Comparison of ENCODE assay signal across 9 cellular contexts in the genomic region with DNA sequence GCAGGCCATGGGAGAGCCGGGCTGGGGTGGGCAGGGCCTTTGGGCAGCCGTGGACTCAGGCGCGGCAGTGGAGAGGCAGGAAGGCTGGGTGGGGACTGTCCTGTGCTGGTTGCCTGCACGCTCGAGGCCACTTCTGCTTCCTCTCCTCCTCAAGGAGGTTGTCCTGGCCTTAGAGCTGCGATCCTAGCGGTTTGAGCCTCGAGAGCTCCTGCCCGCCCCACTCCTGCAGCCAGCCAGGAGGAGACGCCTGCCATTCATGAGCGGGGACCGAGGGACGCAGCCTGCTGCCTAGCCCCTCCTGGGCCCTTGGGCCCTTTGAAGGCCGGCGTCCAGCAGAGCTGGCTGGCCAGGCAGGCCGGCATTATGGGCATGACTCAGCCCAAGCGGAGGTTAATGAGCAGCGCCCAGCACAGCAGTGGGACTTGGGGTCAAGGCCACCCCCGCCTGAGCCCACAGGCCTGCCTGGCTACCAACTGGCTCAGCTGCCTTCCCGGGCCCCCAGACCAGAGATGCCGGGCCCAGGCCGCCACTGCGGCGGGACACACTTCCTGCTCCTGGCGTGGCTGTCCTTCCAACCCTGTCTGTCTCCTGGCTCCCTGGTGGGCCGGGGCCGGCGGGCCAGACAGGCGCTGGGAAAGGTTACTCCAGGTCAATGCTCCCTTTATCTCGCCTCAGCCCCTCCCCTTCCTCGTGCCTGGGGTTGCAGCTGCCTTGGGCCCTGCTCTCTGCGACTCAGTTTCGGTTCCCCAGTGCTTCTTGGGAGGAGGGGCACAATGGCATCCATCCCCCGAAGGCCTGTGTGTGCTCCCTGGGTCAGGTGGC. TPM values are rescaled to one million over a fixed set of nuclear protein-coding genes. Genes with fewer than 3 reads are reported as not detected.
DNase-seq lines count a peak whose midpoint lies in the region; ATAC-seq and TF ChIP-seq lines count a peak whose summit lies in the region.
"Had no signal": no experiment of that assay in that cellular context is flagged by ENCODE, and none has a peak within 500 bp of the region (broad histone marks: within the 10 kb centered on the region; RNA-seq: fewer than 3 reads in every experiment).

No MANE protein-coding gene starts in this region.

- H3K27ac Mint-ChIP-seq in CD4-positive, CD25-positive, alpha-beta regulatory T cell, result no peak overlapping the region

- peak overlapping the region; percentile 91 for H3K4me2 ChIP-seq in PC-9

- POLR2A ChIA-PET in PC-9 (lab: Charles Lee; ENCODE audit: unreplicated experiment), result no interaction called here

- peaks cover 46% of the 10 kb centered on the region for H3K4me1 ChIP-seq in CD4-positive, CD25-positive, alpha-beta regulatory T cell (ENCODE audit: control insufficient read depth, insufficient read depth, low read length, poor library complexity, severe bottlenecking)
- H3K4me1 ChIP-seq in PC-9 (replicated peaks; ENCODE audit: insufficient read depth) (peaks cover 50% of the 10 kb centered on the region), iPS-18a (ENCODE audit: control insufficient read depth, low read depth, low read length) (peaks cover 15% of the 10 kb centered on the region)

- no peaks in the 10 kb centered on the region; the same call in none of the 2 replicates for H4K20me1 ChIP-seq in PC-9 (ENCODE audit: insufficient read depth)

- H3K36me3 ChIP-seq in CD4-positive, CD25-positive, alpha-beta regulatory T cell (ENCODE audit: control insufficient read depth, insufficient read depth, low read length), result no peaks in the 10 kb centered on the region
- H3K36me3 ChIP-seq in PC-9 (ENCODE audit: low read depth) (peaks cover 15% of the 10 kb centered on the region), iPS-18a (ENCODE audit: control insufficient read depth, low read depth, low read length) (no peaks in the 10 kb centered on the region)

- H2AFZ ChIP-seq in PC-9, result no peak overlapping the region; the same call in 1 of the 2 replicates

- H3K36me3 Mint-ChIP-seq in CD4-positive, CD25-positive, alpha-beta regulatory T cell, result peaks cover 9% of the 10 kb centered on the region

- H3K4me3 Mint-ChIP-seq in CD4-positive, CD25-positive, alpha-beta regulatory T cell, result peak overlapping the region; percentile 70 to 91 (median 78)

- peak in 2 of 3 donors; percentile 7 to 72 for DNase-seq in CD4-positive, CD25-positive, alpha-beta regulatory T cell
- peak; percentile 75 to 85 for DNase-seq in PC-9
- DNase-seq in anterior cingulate cortex (lab: John Stamatoyannopoulos, UW), result peak in 36 of 58 donors; percentile 21 to 84 (median 58)
- DNase-seq in skeletal muscle cell (ENCODE audit: low read depth), result no peak
- no peak for DNase-seq in effector CD8-positive, alpha-beta T cell (lab: John Stamatoyannopoulos, UW)

- no peak for ATAC-seq in CD4-positive, CD25-positive, alpha-beta regulatory T cell (ENCODE audit: low read depth in 2 of 2)
- ATAC-seq in GM18909 (IDR thresholded peaks at IDR 0.05; ENCODE audit: poor library complexity, unreplicated experiment) (peak; percentile 54), HG03135 (IDR thresholded peaks at IDR 0.05; ENCODE audit: unreplicated experiment) (peak; percentile 46)

- no peaks in the 10 kb centered on the region for H3K9me3 ChIP-seq in CD4-positive, CD25-positive, alpha-beta regulatory T cell (ENCODE audit: control insufficient read depth in 2 of 2, low read length in 2 of 2)
- no peaks in the 10 kb centered on the region for H3K9me3 ChIP-seq in PC-9 (ENCODE audit: insufficient read depth, low read depth)
- peaks cover 8% of the 10 kb centered on the region for H3K9me3 ChIP-seq in iPS-18a (ENCODE audit: control insufficient read depth, low read depth, low read length)

- H3K27me3 ChIP-seq in CD4-positive, CD25-positive, alpha-beta regulatory T cell (ENCODE audit: control insufficient read depth, insufficient read depth, low read length), result no peaks in the 10 kb centered on the region
- H3K27me3 ChIP-seq in PC-9 (ENCODE audit: insufficient read depth, low read depth) (no peaks in the 10 kb centered on the region), iPS-18a (ENCODE audit: control insufficient read depth, insufficient read depth, low read length) (no peaks in the 10 kb centered on the region)

- H3K4me3 ChIP-seq in CD4-positive, CD25-positive, alpha-beta regulatory T cell (ENCODE audit: low read depth, low read length), result no peak overlapping the region
- H3K4me3 ChIP-seq in PC-9, result peak overlapping the region; percentile 76
- peak overlapping the region; percentile 21 for H3K4me3 ChIP-seq in iPS-18a (ENCODE audit: low read length)
- peak overlapping the region; percentile 22 for H3K4me3 ChIP-seq in skeletal muscle cell (ENCODE audit: low read depth, low read length)

- CTCF ChIA-PET in PC-9 (lab: Charles Lee), result no interaction called here

- H3K4me1 Mint-ChIP-seq in CD4-positive, CD25-positive, alpha-beta regulatory T cell, result peaks cover under 1 to 37% (median 15%) of the 10 kb centered on the region in 4 donors

- TF ChIP-seq CTCF in PC-9 (conservative IDR thresholded peaks at IDR 0.05), result no peak

- no peaks in the 10 kb centered on the region for H3K9me3 Mint-ChIP-seq in CD4-positive, CD25-positive, alpha-beta regulatory T cell

- H3F3A ChIP-seq in PC-9 (ENCODE audit: insufficient read depth, low read depth), result peaks cover 51% of the 10 kb centered on the region

- peak overlapping the region; percentile 14 for H3K27ac ChIP-seq in CD4-positive, CD25-positive, alpha-beta regulatory T cell (ENCODE audit: insufficient read depth, low read length, poor library complexity, severe bottlenecking)
- H3K27ac ChIP-seq in PC-9 (peak overlapping the region; percentile 91), iPS-18a (ENCODE audit: low read length) (no peak overlapping the region)

- peaks cover 78% of the 10 kb centered on the region for H3K79me2 ChIP-seq in PC-9 (ENCODE audit: low read depth)

- H3K27me3 Mint-ChIP-seq in CD4-positive, CD25-positive, alpha-beta regulatory T cell, result no peaks in the 10 kb centered on the region

- H3K9ac ChIP-seq in iPS-18a (ENCODE audit: low read length), result peak overlapping the region; percentile 28

- no peaks in the 10 kb centered on the region for H3K9me2 ChIP-seq in PC-9 (ENCODE audit: insufficient read depth)

- intact Hi-C loops in PC-9 (cut with micrococcal nuclease; ENCODE audit: unreplicated experiment), result loop anchor here (2.0 kb wide), 1 partner anchor 68 kb away; the partner anchor contains the start of genes IDH3G and SSR4

- BruUV-seq in PC-9 (replicated peaks; lab: Mats Ljungman, UMichigan), result no TSS peak

RNA-seq across cellular contexts. Expression of gene ABCD1, which starts 1.8 kb away (rescaled TPM):
- 7.5 TPM for total RNA-seq in CD4-positive, CD25-positive, alpha-beta regulatory T cell
- polyA plus RNA-seq in CD4-positive, CD25-positive, alpha-beta regulatory T cell, result 1 to 10 TPM; 1.1 to 3.4 (median 1.5) TPM
- 40.0 and 44.9 TPM in 2 replicates for total RNA-seq in PC-9 (2021)

RNA-seq across cellular contexts. Expression of gene BCAP31, which starts 2.3 kb away (rescaled TPM):
- 99.9 TPM for total RNA-seq in CD4-positive, CD25-positive, alpha-beta regulatory T cell
- 100 to 1,000 TPM; 261 to 318 (median 276) TPM for polyA plus RNA-seq in CD4-positive, CD25-positive, alpha-beta regulatory T cell
- total RNA-seq in PC-9 (2021), result 522 and 541 TPM in 2 replicates

RNA-seq across cellular contexts. Expression of gene PLXNB3, which starts 37.6 kb away (rescaled TPM):
- 0.52 TPM for total RNA-seq in CD4-positive, CD25-positive, alpha-beta regulatory T cell
- polyA plus RNA-seq in CD4-positive, CD25-positive, alpha-beta regulatory T cell, result not detected
- 39.4 and 41.4 TPM in 2 replicates for total RNA-seq in PC-9 (2021)

RNA-seq across cellular contexts. Expression of gene SLC6A8, which starts 38.8 kb away (rescaled TPM):
- total RNA-seq in CD4-positive, CD25-positive, alpha-beta regulatory T cell, result 3.4 TPM
- polyA plus RNA-seq in CD4-positive, CD25-positive, alpha-beta regulatory T cell, result under 1 TPM; 0.08 to 0.72 (median 0.18) TPM
- 37.6 and 40.5 TPM in 2 replicates for total RNA-seq in PC-9 (2021)

RNA-seq across cellular contexts. Expression of gene PNCK, which starts 52.9 kb away (rescaled TPM):
- total RNA-seq in CD4-positive, CD25-positive, alpha-beta regulatory T cell, result 0.54 TPM
- polyA plus RNA-seq in CD4-positive, CD25-positive, alpha-beta regulatory T cell, result not detected
- total RNA-seq in PC-9 (2021), result 1.0 and 4.4 TPM in 2 replicates
- total RNA-seq: T-helper 1 cell treated with Interleukin-12 subunit alpha and Interleukin-12 subunit beta and Interleukin-4 antibody, amounts not matched to agents 30 ng/mL and 1 ng/mL, for 36 hours had no signal

Comparison
In these comparisons a context has a peak if more than half of its experiments do, and no peak if none do; other contexts are left out.
1. ATAC-seq: peak in GM18909 (single experiment) and HG03135 (single experiment); none in CD4-positive, CD25-positive, alpha-beta regulatory T cell (0 of 2).
2. DNase-seq: peak in CD4-positive, CD25-positive, alpha-beta regulatory T cell (2 of 3), PC-9 (2 of 2) and anterior cingulate cortex (36 of 58); none in skeletal muscle cell (single experiment) and effector CD8-positive, alpha-beta T cell (single experiment).
3. RNA of gene PLXNB3, which starts 37.6 kb away (total RNA-seq): 39.4 to 41.4 TPM in PC-9; 0.52 TPM in CD4-positive, CD25-positive, alpha-beta regulatory T cell (single experiment); every median in the first group is over 10 times any median in the second.